Comparison of ENCODE assay signal across 9 cellular contexts in genomic region chr1:176119549-176119948, GRCh38.
DNase-seq lines count a peak whose midpoint lies in the region; ATAC-seq, FAIRE-seq and TF ChIP-seq lines count a peak whose summit lies in the region.
"Had no signal": no experiment of that assay in that cellular context is flagged by ENCODE, and none has a peak within 500 bp of the region (broad histone marks: within the 10 kb centered on the region; RNA-seq: fewer than 3 reads in every experiment).

No MANE protein-coding gene starts in this region.

- H3K36me3 ChIP-seq in esophagus muscularis mucosa, result peaks cover 9 to 16% (median 14%) of the 10 kb centered on the region in 4 donors

- CTCF ChIA-PET in activated CD8-positive, alpha-beta T cell treated with anti-CD3 and anti-CD28 coated beads for 36 hours (lab: Charles Lee), result no interaction called here
- CTCF ChIA-PET in activated CD8-positive, alpha-beta T cell treated with anti-CD3 and anti-CD28 coated beads, Interleukin-2, amount 10 ng/mL, durations not matched to agents 7 days and 5 days (lab: Charles Lee), result interaction anchor here (1.0 kb wide), 2 partner anchors 10 to 16 kb away, joined by 3 read pairs; no protein-coding TSS in a partner anchor

- TF ChIP-seq POLR2A in GM12891 (IDR thresholded peaks at IDR 0.05; ENCODE audit: low read depth, low read length) (no peak), esophagus muscularis mucosa (IDR thresholded peaks at IDR 0.05; ENCODE audit: low read depth) (no peak)

- H3K27ac Mint-ChIP-seq in activated CD8-positive, alpha-beta T cell treated with anti-CD3 and anti-CD28 coated beads for 36 hours, result no peak overlapping the region
- no peak overlapping the region for H3K27ac Mint-ChIP-seq in activated CD8-positive, alpha-beta T cell treated with anti-CD3 and anti-CD28 coated beads, Interleukin-2, amount 10 ng/mL, durations not matched to agents 7 days and 5 days

- FAIRE-seq in GM12891 (lab: Jason Lieb, UNC), result no peak

- TF ChIP-seq EP300 in esophagus muscularis mucosa (IDR thresholded peaks at IDR 0.05), result no peak

- H3K4me1 Mint-ChIP-seq in activated CD8-positive, alpha-beta T cell treated with anti-CD3 and anti-CD28 coated beads for 36 hours (ENCODE audit: low read depth), result no peaks in the 10 kb centered on the region
- no peaks in the 10 kb centered on the region for H3K4me1 Mint-ChIP-seq in activated CD8-positive, alpha-beta T cell treated with anti-CD3 and anti-CD28 coated beads, Interleukin-2, amount 10 ng/mL, durations not matched to agents 7 days and 5 days (ENCODE audit: low read depth)

- no peak for DNase-seq in activated CD8-positive, alpha-beta T cell treated with anti-CD3 and anti-CD28 coated beads for 36 hours
- no peak for DNase-seq in activated CD8-positive, alpha-beta T cell treated with anti-CD3 and anti-CD28 coated beads, Interleukin-2, amount 10 ng/mL, durations not matched to agents 7 days and 5 days
- DNase-seq in HT-29 (ENCODE audit: low spot score) (peak; percentile 34), astrocyte of the hippocampus (ENCODE audit: low read depth, low spot score) (peak; percentile 2), retinal pigment epithelial cell (ENCODE audit: low read depth) (no peak), GM12891 (ENCODE audit: insufficient read length, low spot score) (no peak), esophagus muscularis mucosa (ENCODE audit: extremely low spot score) (no peak)
- DNase-seq: testis had no signal

- H3K27ac ChIP-seq in esophagus muscularis mucosa (replicated peaks in 1 of 4), result no peak overlapping the region

- peaks cover 0 to 3% (median 0%) of the 10 kb centered on the region in 4 donors for H3K4me1 ChIP-seq in esophagus muscularis mucosa
- H3K4me1 ChIP-seq: testis had no signal

- intact Hi-C loops in activated CD8-positive, alpha-beta T cell treated with anti-CD3 and anti-CD28 coated beads for 36 hours (cut with micrococcal nuclease), result no loop called here
- intact Hi-C loops in esophagus muscularis mucosa (cut with DNase I), result no loop called here

- H3K9me3 Mint-ChIP-seq in activated CD8-positive, alpha-beta T cell treated with anti-CD3 and anti-CD28 coated beads for 36 hours, result peaks cover 17% of the 10 kb centered on the region
- peaks cover 18% of the 10 kb centered on the region for H3K9me3 Mint-ChIP-seq in activated CD8-positive, alpha-beta T cell treated with anti-CD3 and anti-CD28 coated beads, Interleukin-2, amount 10 ng/mL, durations not matched to agents 7 days and 5 days (ENCODE audit: insufficient read depth)

- peak; percentile 56 for ATAC-seq in activated CD8-positive, alpha-beta T cell treated with anti-CD3 and anti-CD28 coated beads for 36 hours
- ATAC-seq in activated CD8-positive, alpha-beta T cell treated with anti-CD3 and anti-CD28 coated beads, Interleukin-2, amount 10 ng/mL, durations not matched to agents 7 days and 5 days, result no peak
- no peak for ATAC-seq in HG03045 (IDR thresholded peaks at IDR 0.05; ENCODE audit: unreplicated experiment)

- POLR2A ChIA-PET in activated CD8-positive, alpha-beta T cell treated with anti-CD3 and anti-CD28 coated beads for 36 hours (lab: Charles Lee), result interaction anchor here (0.9 kb wide), 1 partner anchor 86 kb away, joined by 3 read pairs; no protein-coding TSS in a partner anchor
- POLR2A ChIA-PET in activated CD8-positive, alpha-beta T cell treated with anti-CD3 and anti-CD28 coated beads, Interleukin-2, amount 10 ng/mL, durations not matched to agents 7 days and 5 days (lab: Charles Lee), result no interaction called here

- peaks cover 45% of the 10 kb centered on the region for H3K36me3 Mint-ChIP-seq in activated CD8-positive, alpha-beta T cell treated with anti-CD3 and anti-CD28 coated beads for 36 hours (ENCODE audit: low read depth)
- H3K36me3 Mint-ChIP-seq in activated CD8-positive, alpha-beta T cell treated with anti-CD3 and anti-CD28 coated beads, Interleukin-2, amount 10 ng/mL, durations not matched to agents 7 days and 5 days (ENCODE audit: low read depth), result peaks cover 39% of the 10 kb centered on the region

- H3K4me3 ChIP-seq in retinal pigment epithelial cell (ENCODE audit: low read length) (no peak overlapping the region), esophagus muscularis mucosa (no peak overlapping the region)
- H3K4me3 ChIP-seq: testis had no signal

- 77% methylated on average over 1 of the region's 1 CpG for WGBS in esophagus muscularis mucosa

- TF ChIP-seq CTCF in activated CD8-positive, alpha-beta T cell treated with anti-CD3 and anti-CD28 coated beads for 36 hours (IDR thresholded peaks at IDR 0.05), result peak; percentile 18
- peak; percentile 31 for TF ChIP-seq CTCF in retinal pigment epithelial cell (conservative IDR thresholded peaks at IDR 0.05; ENCODE audit: low read depth, low read length)
- TF ChIP-seq CTCF in esophagus muscularis mucosa (IDR thresholded peaks at IDR 0.05), result no peak

- H3K27me3 Mint-ChIP-seq in activated CD8-positive, alpha-beta T cell treated with anti-CD3 and anti-CD28 coated beads for 36 hours, result no peaks in the 10 kb centered on the region
- no peaks in the 10 kb centered on the region for H3K27me3 Mint-ChIP-seq in activated CD8-positive, alpha-beta T cell treated with anti-CD3 and anti-CD28 coated beads, Interleukin-2, amount 10 ng/mL, durations not matched to agents 7 days and 5 days (ENCODE audit: low read depth)

- H3K27me3 ChIP-seq in esophagus muscularis mucosa, result no peaks in the 10 kb centered on the region
- H3K27me3 ChIP-seq: testis had no signal

- peaks cover 0 to 15% (median 0%) of the 10 kb centered on the region in 4 donors for H3K9me3 ChIP-seq in esophagus muscularis mucosa
- H3K9me3 ChIP-seq: testis had no signal

- H3K4me3 Mint-ChIP-seq in activated CD8-positive, alpha-beta T cell treated with anti-CD3 and anti-CD28 coated beads for 36 hours, result no peak overlapping the region
- H3K4me3 Mint-ChIP-seq in activated CD8-positive, alpha-beta T cell treated with anti-CD3 and anti-CD28 coated beads, Interleukin-2, amount 10 ng/mL, durations not matched to agents 7 days and 5 days, result no peak overlapping the region

TF ChIP-seq in GM12891, 5 proteins besides CTCF, POLR2A, EP300 and RAD21:
- TF ChIP-seq TAF1 (IDR thresholded peaks at IDR 0.05; ENCODE audit: low read depth, low read length) (no peak), PAX5 (IDR thresholded peaks at IDR 0.05; ENCODE audit: insufficient read depth, low read length, severe bottlenecking) (no peak), POU2F2 (IDR thresholded peaks at IDR 0.05; ENCODE audit: low read depth, low read length) (no peak), SPI1 (IDR thresholded peaks at IDR 0.05; ENCODE audit: low read depth, low read length) (no peak), POLR2AphosphoS5 (IDR thresholded peaks at IDR 0.05; ENCODE audit: low read depth, low read length) (no peak)
TF ChIP-seq in GM12891: peak in this region for 0.

Comparison
In these comparisons a context has a peak if more than half of its experiments do, and no peak if none do; other contexts are left out.
1. DNase-seq: peak in HT-29 (single experiment) and astrocyte of the hippocampus (single experiment); none in activated CD8-positive, alpha-beta T cell treated with anti-CD3 and anti-CD28 coated beads for 36 hours (single experiment), activated CD8-positive, alpha-beta T cell treated with anti-CD3 and anti-CD28 coated beads, Interleukin-2, amount 10 ng/mL, durations not matched to agents 7 days and 5 days (single experiment), retinal pigment epithelial cell (single experiment), GM12891 (single experiment) and esophagus muscularis mucosa (single experiment).
2. CTCF ChIP-seq: peak in activated CD8-positive, alpha-beta T cell treated with anti-CD3 and anti-CD28 coated beads for 36 hours (single experiment) and retinal pigment epithelial cell (single experiment); none in esophagus muscularis mucosa (0 of 3).